8 cellular contexts compared by ENCODE assay signal in the genomic region with DNA sequence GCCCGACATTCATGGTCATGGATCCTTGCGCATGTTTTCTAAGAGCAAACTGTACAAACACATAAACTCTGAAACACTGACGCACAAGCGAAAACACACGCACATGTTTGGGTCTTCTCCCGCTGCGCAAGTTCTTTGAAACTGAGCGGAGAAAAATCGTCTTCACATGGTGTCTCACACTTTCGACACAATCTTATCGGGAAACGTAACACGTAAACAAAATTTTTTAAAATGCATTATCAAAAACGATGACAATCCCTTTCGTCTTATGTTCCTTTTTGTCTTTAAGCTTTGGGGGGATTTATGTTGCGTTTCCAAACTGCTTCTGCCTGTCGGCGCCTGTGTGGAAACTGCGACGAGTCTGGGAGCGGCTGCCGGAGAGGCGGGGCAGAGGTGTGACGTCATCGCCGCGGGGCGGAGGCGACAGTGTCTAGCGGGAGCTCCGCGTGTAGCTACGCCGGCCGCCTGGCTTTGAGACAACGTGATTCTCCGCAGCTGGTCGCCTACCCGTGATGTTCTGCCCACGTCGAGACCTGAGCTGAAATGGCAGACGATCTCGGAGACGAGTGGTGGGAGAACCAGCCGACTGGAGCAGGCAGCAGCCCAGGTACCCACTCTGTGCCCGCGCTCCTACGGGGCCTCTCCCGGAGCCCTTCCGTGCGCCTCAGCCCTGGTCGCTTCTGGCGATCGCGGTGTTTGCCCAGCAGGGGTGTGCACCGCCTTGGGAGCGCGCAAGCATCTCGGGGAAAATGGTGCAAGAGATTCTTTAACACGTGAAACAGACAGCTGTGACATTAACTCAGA. TPM values are rescaled to one million over a fixed set of nuclear protein-coding genes. Genes with fewer than 3 reads are reported as not detected.
DNase-seq lines count a peak whose midpoint lies in the region; ATAC-seq and TF ChIP-seq lines count a peak whose summit lies in the region.

TSS of gene CMSS1 (plus strand) at position 426 of the 804 bp plus-strand sequence.

- peak within 1 kb of the TSS; percentile 75 for H3K27ac ChIP-seq in DND-41 (ENCODE audit: low read length)
- H3K27ac ChIP-seq in KMS-11 = peak within 1 kb of the TSS; percentile 74
- peak within 1 kb of the TSS; percentile 79 to 91 (median 84) for H3K27ac ChIP-seq in Peyer's patch
- peak within 1 kb of the TSS; percentile 91 for H3K27ac ChIP-seq in muscle layer of duodenum (ENCODE audit: low read length)

- TF ChIP-seq CTCF in DND-41 (IDR thresholded peaks at IDR 0.05; ENCODE audit: borderline replicate concordance, extremely low read depth, low read length, poor library complexity, severe bottlenecking) (no peak), KMS-11 (conservative IDR thresholded peaks at IDR 0.05; ENCODE audit: low read depth, low read length) (no peak), Peyer's patch (IDR thresholded peaks at IDR 0.05) (peak in 4 of 6 experiments; percentile 11 to 43 (median 26))

- peak; percentile 93 for ATAC-seq in DND-41 (ENCODE audit: insufficient read depth, low read depth)
- ATAC-seq in GM21737 (IDR thresholded peaks at IDR 0.05; ENCODE audit: unreplicated experiment) = peak; percentile 98
- peak; percentile 98 for ATAC-seq in esophagus mucosa

- H3K27me3 ChIP-seq in DND-41 (ENCODE audit: insufficient read depth, low read length, poor library complexity) (no peaks in the 10 kb centered on the region), KMS-11 (ENCODE audit: insufficient read depth, low read depth) (no peaks in the 10 kb centered on the region), Peyer's patch (no peaks in the 10 kb centered on the region), muscle layer of duodenum (ENCODE audit: low read depth, low read length) (no peaks in the 10 kb centered on the region)

- peak; percentile 86 for DNase-seq in DND-41
- peak; percentile 93 to 97 (median 97) for DNase-seq in Peyer's patch
- DNase-seq in activated T-cell treated with anti-CD3 and anti-CD28 coated beads, Interleukin-2, amount 50 U/mL, for 48 hours = peak; percentile 95 to 97
- DNase-seq in stimulated activated CD8-positive, alpha-beta memory T cell treated with anti-CD3 and anti-CD28 coated beads, Interleukin-7, amount 100 ng/mL, for 4 hours (ENCODE audit: low read depth in 2 of 2) = peak; percentile 89 to 95

- H2AFZ ChIP-seq in DND-41 (ENCODE audit: low read depth, low read length) (peak within 1 kb of the TSS; percentile 66), KMS-11 (ENCODE audit: low read depth) (peak within 1 kb of the TSS; percentile 84)

- H3K4me2 ChIP-seq in DND-41 (ENCODE audit: insufficient read depth, low read length) = peak within 1 kb of the TSS; percentile 77
- peak within 1 kb of the TSS; percentile 95 for H3K4me2 ChIP-seq in KMS-11

- H4K20me1 ChIP-seq in DND-41 (ENCODE audit: insufficient read depth, low read length) (no peaks in the 10 kb centered on the region), KMS-11 (ENCODE audit: insufficient read depth) (0 out of 2 replicates have a peak, but pooled peaks cover 6% of the 10 kb centered on the region)

- H3K79me2 ChIP-seq in DND-41 (ENCODE audit: insufficient read depth, low read length) (peaks cover 22% of the 10 kb centered on the region), KMS-11 (ENCODE audit: insufficient read depth, low read depth) (peaks cover 42% of the 10 kb centered on the region)

- TF ChIP-seq POLR2A in Peyer's patch (IDR thresholded peaks at IDR 0.05) = peak in 1 of 2 donors; percentile 19

- H3K4me1 ChIP-seq in DND-41 (ENCODE audit: insufficient read depth, low read length) (peaks cover 23% of the 10 kb centered on the region), KMS-11 (ENCODE audit: low read depth, poor library complexity, severe bottlenecking) (peaks cover 25% of the 10 kb centered on the region), Peyer's patch (peaks cover 0 to 9% (median 4%) of the 10 kb centered on the region in 4 donors), muscle layer of duodenum (ENCODE audit: control insufficient read depth in 1 of 2, insufficient read depth in 2 of 2, low read length in 2 of 2) (peaks cover 10 to 17% of the 10 kb centered on the region in 2 donors)

- H3K9me3 ChIP-seq in DND-41 (ENCODE audit: insufficient read depth, low read length, severe bottlenecking) = no peaks in the 10 kb centered on the region
- no peaks in the 10 kb centered on the region for H3K9me3 ChIP-seq in Peyer's patch
- no peaks in the 10 kb centered on the region for H3K9me3 ChIP-seq in muscle layer of duodenum (ENCODE audit: control insufficient read depth in 1 of 2, low read length in 2 of 2)

- H3K4me3 ChIP-seq in DND-41 (ENCODE audit: low read depth in 1 of 2, low read length in 2 of 2) (peak within 1 kb of the TSS; percentile 68 to 69), KMS-11 (IDR thresholded peaks at IDR 0.05; ENCODE audit: insufficient read depth, low read depth, low read length) (peak within 1 kb of the TSS; percentile 90), Peyer's patch (peak within 1 kb of the TSS; percentile 54 to 82 (median 68)), muscle layer of duodenum (ENCODE audit: low read depth in 1 of 2, low read length in 2 of 2) (peak within 1 kb of the TSS; percentile 82 to 92)

- H3K36me3 ChIP-seq in DND-41 (ENCODE audit: insufficient read depth, low read length) = no peaks in the 10 kb centered on the region
- H3K36me3 ChIP-seq in KMS-11 (ENCODE audit: insufficient read depth) = no peaks in the 10 kb centered on the region
- H3K36me3 ChIP-seq in Peyer's patch = no peaks in the 10 kb centered on the region
- H3K36me3 ChIP-seq in muscle layer of duodenum (ENCODE audit: control insufficient read depth in 1 of 2, insufficient read depth in 2 of 2, low read length in 2 of 2) = peaks cover 0 to 6% of the 10 kb centered on the region in 2 donors

- H3K9ac ChIP-seq in DND-41 (ENCODE audit: low read depth, low read length) (peak within 1 kb of the TSS; percentile 59), KMS-11 (peak within 1 kb of the TSS; percentile 84)

RNA-seq across cellular contexts. Expression of gene CMSS1, which starts in this region (rescaled TPM):
- total RNA-seq in Peyer's patch (1 to 10 TPM; 1.3 to 9.9 (median 2.3) TPM), esophagus mucosa (24.5 TPM)

Comparison
In these comparisons a context has a peak if more than half of its experiments do, and no peak if none do; other contexts are left out.
1. Peak in every context shown above with its lines: DNase-seq, ATAC-seq, H3K4me3 ChIP-seq and H3K27ac ChIP-seq.
2. CTCF ChIP-seq: peak in Peyer's patch (4 of 6); none in DND-41 (single experiment) and KMS-11 (single experiment).